Comparison of ENCODE assay signal across 27 cellular contexts in genomic region chr2:140274891-140275290, GRCh38.
"Had no signal": no experiment of that assay in that cellular context is flagged by ENCODE, and none has a peak within 500 bp of the region (broad histone marks: within the 10 kb centered on the region; RNA-seq: fewer than 3 reads in every experiment).

No MANE protein-coding gene starts in this region.

- H3K9me3 ChIP-seq: lower lobe of right lung, upper lobe of right lung had no signal

- H3K36me3 ChIP-seq: heart left ventricle, lower lobe of right lung, upper lobe of right lung, WERI-Rb-1 had no signal

- H3K27me3 ChIP-seq: heart left ventricle, upper lobe of right lung had no signal

- H3K4me3 ChIP-seq: heart left ventricle, lower lobe of right lung, smooth muscle cell, upper lobe of right lung had no signal

- H3K27ac ChIP-seq: heart left ventricle, lower lobe of right lung, upper lobe of right lung, WERI-Rb-1 had no signal

- H3K4me2 ChIP-seq: smooth muscle cell had no signal

- H3K4me1 ChIP-seq: heart left ventricle, lower lobe of right lung, upper lobe of right lung had no signal

- DNase-seq: activated CD4-positive, alpha-beta T cell treated with anti-CD3 and anti-CD28 coated beads for 48 hours; activated CD4-positive, alpha-beta T cell treated with anti-CD3 and anti-CD28 coated beads, Interleukin-2, amount 50 U/mL, for 48 hours; activated CD8-positive, alpha-beta memory T cell treated with anti-CD3 and anti-CD28 coated beads for 24 hours; activated effector memory CD4-positive, alpha-beta T cell treated with anti-CD3 and anti-CD28 coated beads, Interleukin-2, amount 50 U/mL, for 16 hours; activated naive CD4-positive, alpha-beta T cell treated with anti-CD3 and anti-CD28 coated beads, Interleukin-2, amount 10 ng/mL, durations not matched to agents 7 days and 5 days; activated naive CD8-positive, alpha-beta T cell treated with anti-CD3 and anti-CD28 coated beads, Interleukin-2, amount 10 ng/mL, durations not matched to agents 7 days and 5 days; activated T-cell treated with anti-CD3 and anti-CD28 coated beads, Interleukin-2, amount 50 U/mL, for 1 hour; amniotic stem cell; caudate nucleus; cortex of kidney; effector memory CD8-positive, alpha-beta T cell; heart left ventricle; hypothalamus; lower lobe of right lung; mesenchymal stem cell; natural killer cell; posterior cingulate gyrus; stimulated activated CD4-positive, alpha-beta T cell treated with anti-CD3 and anti-CD28 coated beads, Interleukin-1b, Interleukin-23, amount 100 ng/mL, for 48 hours; stimulated activated CD4-positive, alpha-beta T cell treated with anti-CD3 and anti-CD28 coated beads, Interleukin-4, amount 100 ng/mL, for 4 hours; stimulated activated CD8-positive, alpha-beta memory T cell treated with anti-CD3 and anti-CD28 coated beads, Interleukin-4, amount 100 ng/mL, for 48 hours; stimulated activated naive CD8-positive, alpha-beta T cell treated with anti-CD3 and anti-CD28 coated beads, Interleukin-15, amount 100 ng/mL, for 72 hours; substantia nigra; T-helper 17 cell; T1000; upper lobe of right lung; WERI-Rb-1 had no signal
